20 cellular contexts compared by ENCODE assay signal in genomic region chr19:33948651-33949335, GRCh38.
"Had no signal": no experiment of that assay in that cellular context is flagged by ENCODE, and none has a peak within 500 bp of the region (broad histone marks: within the 10 kb centered on the region; RNA-seq: fewer than 3 reads in every experiment).

No MANE protein-coding gene starts in this region.

- H3K27ac Mint-ChIP-seq: neural progenitor cell had no signal

- H3K4me1 ChIP-seq: gastrocnemius medialis, neural progenitor cell, psoas muscle, suprapubic skin, thyroid gland, upper lobe of left lung had no signal

- H3K27me3 ChIP-seq: cardiac muscle cell, gastrocnemius medialis, neural progenitor cell, thyroid gland, upper lobe of left lung had no signal

- DNase-seq: cerebellar nuclear complex; effector CD8-positive, alpha-beta T cell; gastrocnemius medialis; glutamatergic neuron; kidney glomerular epithelial cell; mammary epithelial cell; mucosa of descending colon; naive thymus-derived CD8-positive, alpha-beta T cell; occipital lobe; psoas muscle; retina; stimulated activated naive CD8-positive, alpha-beta T cell treated with anti-CD3 and anti-CD28 coated beads, Interleukin-15, Interleukin-2, amounts not matched to agents 100 U/mL and 50 U/mL, for 24 hours; thyroid gland; upper lobe of left lung had no signal

- ATAC-seq: esophagus mucosa; gastrocnemius medialis; mucosa of descending colon; naive thymus-derived CD8-positive, alpha-beta T cell; psoas muscle; sciatic nerve; stimulated activated naive CD8-positive, alpha-beta T cell treated with anti-CD3 and anti-CD28 coated beads, Interleukin-15, Interleukin-2, amounts not matched to agents 100 U/mL and 50 U/mL, for 24 hours had no signal

- H3K27ac ChIP-seq: cardiac muscle cell, gastrocnemius medialis, neural progenitor cell, psoas muscle, suprapubic skin, thyroid gland, upper lobe of left lung had no signal

- H3K4me3 ChIP-seq: cardiac muscle cell, gastrocnemius medialis, mucosa of descending colon, neural progenitor cell, psoas muscle, suprapubic skin, thyroid gland, upper lobe of left lung had no signal

- H3K36me3 Mint-ChIP-seq: brain; naive thymus-derived CD8-positive, alpha-beta T cell; neural progenitor cell had no signal

- H3K9me3 ChIP-seq: gastrocnemius medialis, mucosa of descending colon, psoas muscle, suprapubic skin, thyroid gland, upper lobe of left lung had no signal

- H3K36me3 ChIP-seq: cardiac muscle cell, gastrocnemius medialis, neural progenitor cell, suprapubic skin, thyroid gland, upper lobe of left lung had no signal

- H3K4me3 Mint-ChIP-seq: brain; naive thymus-derived CD8-positive, alpha-beta T cell; neural progenitor cell had no signal

- H3K4me1 Mint-ChIP-seq: naive thymus-derived CD8-positive, alpha-beta T cell had no signal
